27 cellular contexts compared by ENCODE assay signal in the genomic region with DNA sequence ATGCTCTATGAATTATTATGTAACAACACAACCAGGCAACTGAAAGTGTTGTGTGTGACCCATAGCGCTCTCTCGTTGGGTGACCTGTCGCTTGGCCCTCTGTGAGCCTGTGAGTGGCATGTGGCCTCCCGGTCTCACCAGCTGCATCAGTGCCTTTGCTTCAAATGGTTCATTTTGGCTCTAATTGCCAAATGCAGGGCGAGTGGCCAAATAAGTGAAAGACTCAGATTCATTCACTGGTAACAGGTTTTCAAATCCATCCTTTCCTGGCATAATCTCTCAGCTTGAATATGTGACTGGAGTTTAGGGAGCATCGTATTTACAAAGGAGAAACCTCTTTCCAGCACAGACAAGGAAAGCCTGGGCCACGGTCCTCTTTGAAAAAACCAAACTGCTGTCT.
"Had no signal": no experiment of that assay in that cellular context is flagged by ENCODE, and none has a peak within 500 bp of the region (broad histone marks: within the 10 kb centered on the region; RNA-seq: fewer than 3 reads in every experiment).

No MANE protein-coding gene starts in this region.

- FAIRE-seq: colon, endothelial cell of umbilical vein, TTC549 had no signal

- H3K4me3 ChIP-seq: adrenal gland, ascending aorta, gastroesophageal sphincter, heart left ventricle, neural progenitor cell, skin epidermis, upper lobe of right lung had no signal

- H3K9me3 ChIP-seq: adrenal gland, ascending aorta, gastroesophageal sphincter, heart left ventricle, upper lobe of right lung had no signal

- H3K9me3 Mint-ChIP-seq: activated naive CD8-positive, alpha-beta T cell treated with anti-CD3 and anti-CD28 coated beads for 36 hours; activated T-cell treated with anti-CD3 and anti-CD28 coated beads, Interleukin-2, amount 50 U/mL, for 72 hours; effector memory CD8-positive, alpha-beta T cell; memory B cell had no signal

- H3K27me3 ChIP-seq: adrenal gland, ascending aorta, gastroesophageal sphincter, heart left ventricle, neural progenitor cell, upper lobe of right lung had no signal

- H3K27ac ChIP-seq: adrenal gland, ascending aorta, gastroesophageal sphincter, heart left ventricle, neural progenitor cell, skin epidermis, upper lobe of right lung, VCaP had no signal

- ATAC-seq: activated T-cell treated with anti-CD3 and anti-CD28 coated beads, Interleukin-2, amount 50 U/mL, for 72 hours; effector memory CD8-positive, alpha-beta T cell; gastroesophageal sphincter; heart left ventricle; natural killer cell; sciatic nerve; stimulated activated naive CD8-positive, alpha-beta T cell treated with anti-CD3 and anti-CD28 coated beads, Interleukin-15, Interleukin-2, amounts not matched to agents 100 U/mL and 50 U/mL, for 24 hours; upper lobe of right lung had no signal

- H3K4me2 ChIP-seq: neural progenitor cell had no signal

- H3K36me3 ChIP-seq: adrenal gland, ascending aorta, gastroesophageal sphincter, heart left ventricle, neural progenitor cell, upper lobe of right lung had no signal

- DNase-seq: activated CD4-positive, alpha-beta T cell treated with anti-CD3 and anti-CD28 coated beads for 4 hours; activated CD4-positive, alpha-beta T cell treated with anti-CD3 and anti-CD28 coated beads, Interleukin-2, amount 50 U/mL, for 4 hours; activated naive CD4-positive, alpha-beta T cell; activated naive CD8-positive, alpha-beta T cell treated with anti-CD3 and anti-CD28 coated beads for 36 hours; activated T-cell treated with anti-CD3 and anti-CD28 coated beads for 4 hours; activated T-cell treated with anti-CD3 and anti-CD28 coated beads, Interleukin-2, amount 50 U/mL, for 72 hours; adrenal gland; central memory CD4-positive, alpha-beta T cell; effector memory CD8-positive, alpha-beta T cell; heart left ventricle; immature natural killer cell; natural killer cell; stimulated activated CD4-positive, alpha-beta T cell treated with anti-CD3 and anti-CD28 coated beads, Interleukin-12 subunit alpha, Interleukin-12 subunit beta, amount 100 ng/mL, for 4 hours; stimulated activated CD4-positive, alpha-beta T cell treated with anti-CD3 and anti-CD28 coated beads, Interleukin-4, amount 100 ng/mL, for 1 hour; stimulated activated naive CD8-positive, alpha-beta T cell treated with anti-CD3 and anti-CD28 coated beads, Interleukin-15, Interleukin-2, amounts not matched to agents 100 U/mL and 50 U/mL, for 24 hours; T-helper 9 cell; upper lobe of right lung had no signal

- H3K27ac Mint-ChIP-seq: activated naive CD8-positive, alpha-beta T cell treated with anti-CD3 and anti-CD28 coated beads for 36 hours; activated T-cell treated with anti-CD3 and anti-CD28 coated beads, Interleukin-2, amount 50 U/mL, for 72 hours; effector memory CD8-positive, alpha-beta T cell; immature natural killer cell; memory B cell; natural killer cell; neural progenitor cell had no signal

- H3K4me1 ChIP-seq: adrenal gland, ascending aorta, gastroesophageal sphincter, neural progenitor cell, upper lobe of right lung had no signal

- H3K36me3 Mint-ChIP-seq: activated naive CD8-positive, alpha-beta T cell treated with anti-CD3 and anti-CD28 coated beads for 36 hours; immature natural killer cell; memory B cell; natural killer cell; neural progenitor cell had no signal

- H3K9ac ChIP-seq: neural progenitor cell had no signal
